In genomic region chr16:68402748-68403040, GRCh38 we compare ENCODE assay signal across 1 cellular context.
TF ChIP-seq lines count a peak whose summit lies in the region.

No MANE protein-coding gene starts in this region.

TF ChIP-seq in H1, 55 proteins besides CTCF, POLR2A, EP300 and RAD21:
- TF ChIP-seq TEAD4 (IDR thresholded peaks at IDR 0.05; ENCODE audit: low read depth, low read length) (peak; percentile 72; the same call in 1 of the 2 replicates), TAF7 (optimal IDR thresholded peaks at IDR 0.05; ENCODE audit: borderline replicate concordance, low read depth, low read length) (no peak)
